ENCODE assay signal across 10 cellular contexts in genomic region chr6:158027590-158028285, GRCh38. TPM values are rescaled to one million over a fixed set of nuclear protein-coding genes. Genes with fewer than 3 reads are reported as not detected.
DNase-seq lines count a peak whose midpoint lies in the region; ATAC-seq, FAIRE-seq and TF ChIP-seq lines count a peak whose summit lies in the region.
"Had no signal": no experiment of that assay in that cellular context is flagged by ENCODE, and none has a peak within 500 bp of the region (broad histone marks: within the 10 kb centered on the region; RNA-seq: fewer than 3 reads in every experiment).

No MANE protein-coding gene starts in this region.

- POLR2A ChIA-PET in K562 (lab: Yijun Ruan, JAX): interaction anchor here (0.6 kb wide), 1 partner anchor 21 kb away, joined by 4 read pairs; no protein-coding TSS in a partner anchor

- TF ChIP-seq RAD21 in K562 (CRISPR knock-in tag; conservative IDR thresholded peaks at IDR 0.05 in 1 of 2, IDR thresholded peaks at IDR 0.05 in 1 of 2): no peak

- peak overlapping the region in 11 of 12 donors; percentile 9 to 91 (median 78) for H3K27ac ChIP-seq in heart left ventricle
- H3K27ac ChIP-seq in K562 (ENCODE audit: extremely low read depth, low read depth, low read length): no peak overlapping the region
- no peak overlapping the region for H3K27ac ChIP-seq in mesendoderm (ENCODE audit: low read depth, low read length)
- H3K27ac ChIP-seq in vagina: peak overlapping the region; percentile 91

- H4K20me1 ChIP-seq in K562 (replicated peaks; ENCODE audit: control insufficient read depth, insufficient read depth, low read length): peaks cover 8% of the 10 kb centered on the region; the same call in 1 of the 2 replicates

- H3K9me3 ChIP-seq in heart left ventricle (no peaks in the 10 kb centered on the region), K562 (replicated peaks; ENCODE audit: control insufficient read depth, insufficient read depth, low read depth, low read length) (no peaks in the 10 kb centered on the region), vagina (no peaks in the 10 kb centered on the region)

- H3K27me3 ChIP-seq in heart left ventricle (no peaks in the 10 kb centered on the region), K562 (ENCODE audit: control insufficient read depth in 2 of 2, insufficient read depth in 2 of 2, low read length in 2 of 2) (no peaks in the 10 kb centered on the region), mesendoderm (ENCODE audit: insufficient read depth, low read length, poor library complexity) (no peaks in the 10 kb centered on the region), vagina (no peaks in the 10 kb centered on the region)

- H4K8ac ChIP-seq in mesendoderm (ENCODE audit: low read depth, low read length): no peak overlapping the region

- H3K23ac ChIP-seq in mesendoderm (ENCODE audit: low read length): no peak overlapping the region

- no peak overlapping the region for H2BK15ac ChIP-seq in mesendoderm (replicated peaks; ENCODE audit: low read depth)

- no peak for FAIRE-seq in K562 (lab: Jason Lieb, UNC)
- FAIRE-seq in H54 (lab: Jason Lieb, UNC): no peak

- H3K56ac ChIP-seq in mesendoderm (ENCODE audit: low read length): peak overlapping the region; percentile 12

- H4K5ac ChIP-seq in mesendoderm (ENCODE audit: low read length): no peak overlapping the region

- BruUV-seq in K562 (replicated peaks; lab: Mats Ljungman, UMichigan): no TSS peak

- no peak for TF ChIP-seq CTCF in heart left ventricle (IDR thresholded peaks at IDR 0.05)
- TF ChIP-seq CTCF in K562 (IDR thresholded peaks at IDR 0.05 in 2 of 3, conservative IDR thresholded peaks at IDR 0.05 in 1 of 3; ENCODE audit: insufficient read depth in 2 of 3, low read depth in 1 of 3, low read length in 3 of 3): no peak
- TF ChIP-seq CTCF in vagina (IDR thresholded peaks at IDR 0.05): no peak

- in situ Hi-C loops in K562 (cut with MboI): no loop called here

- no peak overlapping the region for H2AK5ac ChIP-seq in mesendoderm (ENCODE audit: low read length)

- peaks cover 0 to 7% (median 0%) of the 10 kb centered on the region in 9 donors for H3K36me3 ChIP-seq in heart left ventricle
- H3K36me3 ChIP-seq in K562 (ENCODE audit: control insufficient read depth, insufficient read depth, low read length): peaks cover 12% of the 10 kb centered on the region; the same call in 2 of the 3 replicates
- H3K36me3 ChIP-seq in mesendoderm (ENCODE audit: control insufficient read depth, insufficient read depth, low read length): no peaks in the 10 kb centered on the region
- no peaks in the 10 kb centered on the region for H3K36me3 ChIP-seq in vagina

- no peak overlapping the region for H2AFZ ChIP-seq in K562 (ENCODE audit: low read depth, low read length)

- peaks cover 9 to 63% (median 48%) of the 10 kb centered on the region in 12 donors for H3K4me1 ChIP-seq in heart left ventricle
- H3K4me1 ChIP-seq in K562 (replicated peaks in 1 of 2; ENCODE audit: control insufficient read depth in 2 of 2, insufficient read depth in 2 of 2, low read length in 2 of 2): peaks cover 37 to 47% of the 10 kb centered on the region in 2 experiments
- peaks cover 3% of the 10 kb centered on the region for H3K4me1 ChIP-seq in mesendoderm (ENCODE audit: control insufficient read depth, low read depth, low read length)
- H3K4me1 ChIP-seq in vagina: peaks cover 49% of the 10 kb centered on the region

- no peak overlapping the region for H3K4ac ChIP-seq in mesendoderm (ENCODE audit: low read depth, low read length)

- peak overlapping the region in 2 of 12 donors; percentile 6 to 21 for H3K4me3 ChIP-seq in heart left ventricle
- H3K4me3 ChIP-seq in K562: no peak overlapping the region
- no peak overlapping the region for H3K4me3 ChIP-seq in mesendoderm (ENCODE audit: low read length)
- H3K4me3 ChIP-seq in vagina: no peak overlapping the region

- 60 to 72% (median 65%) methylated on average over 21 to 22 of the region's 22 CpGs for WGBS in heart left ventricle, 4 donors
- WGBS in K562 (ENCODE audit: insufficient coverage, low coverage, missing lambda C conversion rate): 79% methylated on average over 21 of the region's 22 CpGs
- no CpG with 5 or more reads among the region's 22 CpGs for WGBS in mesendoderm (ENCODE audit: extremely low coverage, insufficient coverage, low lambda C conversion rate)

- ATAC-seq in heart left ventricle (no peak), Right ventricle myocardium inferior (no peak), K562 (no peak), GM18870 (IDR thresholded peaks at IDR 0.05; ENCODE audit: unreplicated experiment) (no peak)

- H3K18ac ChIP-seq in mesendoderm (ENCODE audit: low read length): no peak overlapping the region

- no peak overlapping the region for H2BK120ac ChIP-seq in mesendoderm (ENCODE audit: low read depth, low read length)

- no peak for TF ChIP-seq EP300 in K562 (IDR thresholded peaks at IDR 0.05; ENCODE audit: low read length)

- peak overlapping the region in 1 of 2 experiments; percentile 2; a peak in 1 of 4 replicates for H3K9ac ChIP-seq in K562 (ENCODE audit: insufficient read depth in 1 of 2, low read depth in 2 of 2, low read length in 2 of 2)
- H3K9ac ChIP-seq in mesendoderm (ENCODE audit: low read length): no peak overlapping the region

- H2BK5ac ChIP-seq in mesendoderm (ENCODE audit: low read length): no peak overlapping the region

- peaks cover 8% of the 10 kb centered on the region; the same call in 1 of the 3 replicates for H3K79me2 ChIP-seq in K562 (ENCODE audit: control insufficient read depth, insufficient read depth, low read length)
- no peaks in the 10 kb centered on the region for H3K79me2 ChIP-seq in mesendoderm (ENCODE audit: control insufficient read depth, insufficient read depth, low read length)

- CTCF ChIA-PET in K562 (lab: Yijun Ruan, JAX; ENCODE audit: low intra/inter-chr PET ratio): no interaction called here

- H3K4me2 ChIP-seq in K562 (ENCODE audit: insufficient read depth, low read length): no peak overlapping the region
- no peak overlapping the region for H3K4me2 ChIP-seq in mesendoderm (ENCODE audit: low read length)

- no peaks in the 10 kb centered on the region for H3K79me1 ChIP-seq in mesendoderm (ENCODE audit: low read length)

- peaks cover 3% of the 10 kb centered on the region for H3K9me1 ChIP-seq in K562 (ENCODE audit: control insufficient read depth, insufficient read depth, low read length)

- intact Hi-C loops in heart left ventricle (cut with DNase I): loop anchor here in 6 of 10 donors (2.0 to 5.0 kb wide), 4 partner anchors 40 to 45 kb away; partner anchors contain the start of gene SYNJ2 (in 4 of the 6)
- intact Hi-C loops in Right ventricle myocardium inferior (cut with DNase I): loop anchor here (5.0 kb wide), 1 partner anchor 45 kb away; the partner anchor contains the start of gene SYNJ2
- intact Hi-C loops in K562 (cut with micrococcal nuclease): loop anchor here (5.0 kb wide), 1 partner anchor 45 kb away; no protein-coding TSS in a partner anchor
- intact Hi-C loops in vagina (cut with DNase I): no loop called here

- no peak for DNase-seq in heart left ventricle
- DNase-seq in Right ventricle myocardium inferior (ENCODE audit: missing footprints): no peak
- no peak for DNase-seq in K562 (ENCODE audit: extremely low read depth in 1 of 4, low spot score in 3 of 4)
- peak; percentile 64 for DNase-seq in mesendoderm
- DNase-seq in vagina (ENCODE audit: extremely low spot score in 2 of 2): no peak
- no peak for DNase-seq in NCI-H524 treated with DMSO at 0.1 percent for 48 hours (lab: John Stamatoyannopoulos, UW)
- no peak for DNase-seq in H54 (ENCODE audit: insufficient read length, low spot score)
- DNase-seq: MM.1S, SHP77 treated with DMSO at 0.1 percent for 48 hours had no signal

- TF ChIP-seq POLR2A in heart left ventricle (IDR thresholded peaks at IDR 0.05) (no peak), K562 (conservative IDR thresholded peaks at IDR 0.05) (no peak), vagina (IDR thresholded peaks at IDR 0.05) (no peak), H54 (IDR thresholded peaks at IDR 0.05; ENCODE audit: low read depth, low read length) (no peak)

TF ChIP-seq in K562, 482 proteins besides CTCF, POLR2A, EP300 and RAD21 (continues in another document):
- TF ChIP-seq ZNF121 (CRISPR knock-in tag; conservative IDR thresholded peaks at IDR 0.05): 0 out of 2 replicates have a peak, but pooled peaks have one; percentile 7
- TF ChIP-seq ZBTB7A (IDR thresholded peaks at IDR 0.05; ENCODE audit: borderline replicate concordance, control insufficient read depth, low read depth, low read length): 0 out of 2 replicates have a peak, but pooled peaks have one; percentile 9
- TF ChIP-seq CBX5 (IDR thresholded peaks at IDR 0.05; ENCODE audit: borderline replicate concordance, low read depth): no peak
- TF ChIP-seq NR2F6 (CRISPR knock-in tag; IDR thresholded peaks at IDR 0.05): no peak

RNA-seq across cellular contexts. Expression of gene SYNJ2, which starts 46.1 kb away (rescaled TPM):
- total RNA-seq in heart left ventricle (10 to 100 TPM in 8 of 9 donors, 1 to 10 TPM in 1; 7.5 to 27.0 (median 18.2) TPM), Right ventricle myocardium inferior (15.0 TPM), K562 (2014; rRNA removed) (15.7 and 17.8 TPM in 2 replicates), K562 (2014; rRNA removed; fragmentation: Illumina TruSeq; extraction: Trizol) (19.5 and 22.7 TPM in 2 replicates), K562 (2015; rRNA removed; fragmentation: Illumina TruSeq; extraction: Trizol) (12.5 and 13.6 TPM in 2 replicates), K562 (2021) (24.7 and 27.7 TPM in 2 replicates), vagina (8.3 TPM)
- polyA plus RNA-seq in heart left ventricle (10 to 100 TPM; 15.0 to 25.8 TPM), K562 (2011; rRNA removed) (17.1 and 21.6 TPM in 2 replicates), K562 (2014; fragmentation: Illumina TruSeq; extraction: Trizol) (22.9 and 26.1 TPM in 2 replicates), K562 (2014; fragmentation: Nextera tagmentation; extraction: Ambion mirVana) (1 to 10 TPM; 3.0 to 3.3 TPM), K562 (2014; rRNA removed) (13.7 and 16.9 TPM in 2 replicates)
- 70.0 and 111 TPM in 2 replicates for total RNA-seq in K562 (2011; cell fraction: chromatin; rRNA removed; ENCODE audit: low replicate concordance)
- total RNA-seq in K562 (2011; cell fraction: nucleolus; rRNA removed): 56.6 and 62.9 TPM in 2 replicates
- 49.5 and 50.1 TPM in 2 replicates for total RNA-seq in K562 (2011; cell fraction: nucleoplasm; rRNA removed)
- 18.3 and 24.0 TPM in 2 replicates for polyA plus RNA-seq in K562 (2011; cell fraction: cytosol; rRNA removed)
- 28.6 and 33.9 TPM in 2 replicates for polyA plus RNA-seq in K562 (2011; cell fraction: nucleus; rRNA removed)
- polyA plus RNA-seq in K562 (2012): 15.0 and 17.4 TPM in 2 replicates
- 24.2 and 30.1 TPM in 2 replicates for polyA minus RNA-seq in K562 (2011; rRNA and poly(A)+ RNA removed)
- 19.8 and 20.9 TPM in 2 replicates for polyA minus RNA-seq in K562 (2011; cell fraction: cytosol; rRNA and poly(A)+ RNA removed)
- 18.7 and 22.3 TPM in 2 replicates for polyA minus RNA-seq in K562 (2011; cell fraction: nucleus; rRNA and poly(A)+ RNA removed)
- polyA plus RNA-seq in mesendoderm (2013, experiment 1 of 2): 11.5 TPM
- polyA plus RNA-seq in mesendoderm (2013, experiment 2 of 2): 11.6 TPM

Comparison
In these comparisons a context has a peak if more than half of its experiments do, and no peak if none do; other contexts are left out.
1. H3K27ac ChIP-seq: peak in heart left ventricle (11 of 12) and vagina (single experiment); none in K562 (single experiment) and mesendoderm (single experiment).